ENCODE assay signal across 32 cellular contexts in the genomic region with DNA sequence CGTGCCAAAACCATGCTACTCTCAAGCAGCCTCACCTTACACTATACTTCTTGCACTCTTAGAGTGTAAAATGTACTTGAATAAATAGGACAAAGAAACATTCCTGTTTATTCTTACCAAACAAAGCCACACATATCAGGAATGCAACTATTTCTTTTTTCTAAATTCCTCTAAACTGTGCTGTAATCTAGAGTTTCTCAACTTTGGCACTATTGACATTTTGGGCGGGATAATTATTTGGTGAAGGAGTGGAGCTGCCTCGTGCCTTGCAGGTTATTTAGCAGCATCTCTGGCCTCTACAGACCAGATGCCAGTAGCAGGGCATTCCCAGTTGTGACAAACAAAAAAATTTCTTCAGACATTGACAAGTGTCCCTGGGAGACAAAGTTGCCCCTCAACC.
"Had no signal": no experiment of that assay in that cellular context is flagged by ENCODE, and none has a peak within 500 bp of the region (broad histone marks: within the 10 kb centered on the region; RNA-seq: fewer than 3 reads in every experiment).

No MANE protein-coding gene starts in this region.

- H3K4me3 ChIP-seq: breast epithelium, cardiac muscle cell, coronary artery, dorsolateral prefrontal cortex, gastrocnemius medialis had no signal

- H3K27me3 Mint-ChIP-seq: brain had no signal

- H3K36me3 Mint-ChIP-seq: activated naive CD8-positive, alpha-beta T cell; brain; WTC11 had no signal

- H3K4me1 Mint-ChIP-seq: activated CD4-positive, alpha-beta memory T cell treated with anti-CD3 and anti-CD28 coated beads, Interleukin-2, amount 10 ng/mL, durations not matched to agents 7 days and 5 days; activated CD4-positive, alpha-beta T cell treated with anti-CD3 and anti-CD28 coated beads, Interleukin-2, amount 10 ng/mL, durations not matched to agents 7 days and 5 days; brain; central memory CD8-positive, alpha-beta T cell; endodermal cell; WTC11 had no signal

- H3K4me1 ChIP-seq: breast epithelium, foreskin keratinocyte, gastrocnemius medialis had no signal

- H3K9me3 Mint-ChIP-seq: activated CD4-positive, alpha-beta memory T cell treated with anti-CD3 and anti-CD28 coated beads, Interleukin-2, amount 10 ng/mL, durations not matched to agents 7 days and 5 days; activated CD4-positive, alpha-beta T cell treated with anti-CD3 and anti-CD28 coated beads, Interleukin-2, amount 10 ng/mL, durations not matched to agents 7 days and 5 days; activated T-cell treated with anti-CD3 and anti-CD28 coated beads, Interleukin-2, amount 50 U/mL, for 24 hours; activated T-cell treated with anti-CD3 and anti-CD28 coated beads, Interleukin-2, amount 50 U/mL, for 72 hours; brain; central memory CD8-positive, alpha-beta T cell; dendritic cell treated with granulocyte-macrophage colony-stimulating factor and Interleukin-4, amounts not matched to agents 40 ng/mL and 50 ng/mL, for 4 days; endodermal cell; WTC11 had no signal

- DNase-seq: activated CD4-positive, alpha-beta memory T cell treated with anti-CD3 and anti-CD28 coated beads, Interleukin-2, amount 10 ng/mL, durations not matched to agents 7 days and 5 days; activated CD4-positive, alpha-beta T cell treated with anti-CD3 and anti-CD28 coated beads for 1 hour; activated CD4-positive, alpha-beta T cell treated with anti-CD3 and anti-CD28 coated beads for 4 hours; activated CD4-positive, alpha-beta T cell treated with anti-CD3 and anti-CD28 coated beads, Interleukin-2, amount 10 ng/mL, durations not matched to agents 7 days and 5 days; activated CD4-positive, alpha-beta T cell treated with anti-CD3 and anti-CD28 coated beads, Interleukin-2, amount 50 U/mL, for 4 hours; activated CD8-positive, alpha-beta memory T cell treated with anti-CD3 and anti-CD28 coated beads, Interleukin-2, amount 50 U/mL, for 48 hours; activated gamma-delta T cell treated with Interleukin-2 at 50 U/mL for 16 hours; activated naive CD4-positive, alpha-beta T cell treated with anti-CD3 and anti-CD28 coated beads, Interleukin-2, amount 50 U/mL, for 16 hours; activated naive CD4-positive, alpha-beta T cell treated with Interleukin-2 at 50 U/mL for 16 hours; activated T-cell treated with anti-CD3 and anti-CD28 coated beads for 4 hours; activated T-cell treated with anti-CD3 and anti-CD28 coated beads, Interleukin-2, amount 50 U/mL, for 24 hours; activated T-cell treated with anti-CD3 and anti-CD28 coated beads, Interleukin-2, amount 50 U/mL, for 72 hours; amniotic stem cell; anterior cingulate cortex; dorsolateral prefrontal cortex; effector memory CD4-positive, alpha-beta T cell; endodermal cell; foreskin keratinocyte; gastrocnemius medialis; head of caudate nucleus; hypothalamus; T-helper 2 cell had no signal

- H3K4me3 Mint-ChIP-seq: activated CD4-positive, alpha-beta memory T cell treated with anti-CD3 and anti-CD28 coated beads, Interleukin-2, amount 10 ng/mL, durations not matched to agents 7 days and 5 days; activated CD4-positive, alpha-beta T cell treated with anti-CD3 and anti-CD28 coated beads, Interleukin-2, amount 10 ng/mL, durations not matched to agents 7 days and 5 days; activated naive CD8-positive, alpha-beta T cell; activated T-cell treated with anti-CD3 and anti-CD28 coated beads, Interleukin-2, amount 50 U/mL, for 24 hours; activated T-cell treated with anti-CD3 and anti-CD28 coated beads, Interleukin-2, amount 50 U/mL, for 72 hours; brain; central memory CD8-positive, alpha-beta T cell; dendritic cell treated with granulocyte-macrophage colony-stimulating factor and Interleukin-4, amounts not matched to agents 40 ng/mL and 50 ng/mL, for 4 days; endodermal cell; WTC11 had no signal

- H3K36me3 ChIP-seq: breast epithelium, cardiac muscle cell, gastrocnemius medialis had no signal

- H3K27ac ChIP-seq: breast epithelium, cardiac muscle cell, coronary artery, dorsolateral prefrontal cortex, foreskin keratinocyte, gastrocnemius medialis, VCaP had no signal

- ATAC-seq: activated T-cell treated with anti-CD3 and anti-CD28 coated beads, Interleukin-2, amount 50 U/mL, for 72 hours; esophagus mucosa; foreskin keratinocyte; gastrocnemius medialis; WTC11 had no signal

- H3K9me3 ChIP-seq: breast epithelium, gastrocnemius medialis had no signal

- H3K27me3 ChIP-seq: breast epithelium, foreskin keratinocyte, gastrocnemius medialis had no signal

- H3K27ac Mint-ChIP-seq: activated CD4-positive, alpha-beta memory T cell treated with anti-CD3 and anti-CD28 coated beads, Interleukin-2, amount 10 ng/mL, durations not matched to agents 7 days and 5 days; activated CD4-positive, alpha-beta T cell treated with anti-CD3 and anti-CD28 coated beads, Interleukin-2, amount 10 ng/mL, durations not matched to agents 7 days and 5 days; activated naive CD8-positive, alpha-beta T cell; activated T-cell treated with anti-CD3 and anti-CD28 coated beads, Interleukin-2, amount 50 U/mL, for 24 hours; activated T-cell treated with anti-CD3 and anti-CD28 coated beads, Interleukin-2, amount 50 U/mL, for 72 hours; brain; dendritic cell treated with granulocyte-macrophage colony-stimulating factor and Interleukin-4, amounts not matched to agents 40 ng/mL and 50 ng/mL, for 4 days; endodermal cell; WTC11 had no signal
